ENCODE assay signal across 17 cellular contexts in genomic region chr1:155652951-155653350, GRCh38. TPM values are rescaled to one million over a fixed set of nuclear protein-coding genes. Genes with fewer than 3 reads are reported as not detected.
DNase-seq lines count a peak whose midpoint lies in the region; FAIRE-seq and TF ChIP-seq lines count a peak whose summit lies in the region.
"Had no signal": no experiment of that assay in that cellular context is flagged by ENCODE, and none has a peak within 500 bp of the region (broad histone marks: within the 10 kb centered on the region; RNA-seq: fewer than 3 reads in every experiment).

No MANE protein-coding gene starts in this region.

- no peak for TF ChIP-seq CTCF in PC-9 (conservative IDR thresholded peaks at IDR 0.05)
- no peak for TF ChIP-seq CTCF in vagina (IDR thresholded peaks at IDR 0.05)
- no peak for TF ChIP-seq CTCF in thyroid gland (IDR thresholded peaks at IDR 0.05)

- no peak for FAIRE-seq in RCC 7860 (lab: Jason Lieb, UNC)
- FAIRE-seq: A549, D721Med, G401.6, GM12892, GM18507 had no signal

- no TSS peak for BruUV-seq in PC-9 (replicated peaks; lab: Mats Ljungman, UMichigan)

- H3K18ac ChIP-seq in trophoblast cell (ENCODE audit: low read length) = no peak overlapping the region

- peak overlapping the region; percentile 89 for H3K27ac ChIP-seq in PC-9
- H3K27ac ChIP-seq in esophagus (ENCODE audit: low read depth in 2 of 2, low read length in 1 of 2) = peak overlapping the region; percentile 29 to 47
- no peak overlapping the region for H3K27ac ChIP-seq in trophoblast cell (ENCODE audit: low read depth, low read length)
- no peak overlapping the region for H3K27ac ChIP-seq in vagina
- H3K27ac ChIP-seq in thyroid gland = no peak overlapping the region
- H3K27ac ChIP-seq: C4-2B had no signal

- H2BK120ac ChIP-seq in trophoblast cell (ENCODE audit: insufficient read depth, low read length, poor library complexity) = no peak overlapping the region

- H3K4me1 ChIP-seq in PC-9 (replicated peaks; ENCODE audit: insufficient read depth) (peaks cover 31% of the 10 kb centered on the region), esophagus (ENCODE audit: control insufficient read depth in 2 of 2, insufficient read depth in 2 of 2, low read length in 1 of 2) (peaks cover 0 to 2% of the 10 kb centered on the region in 2 donors), trophoblast cell (ENCODE audit: control insufficient read depth in 1 of 2, insufficient read depth in 2 of 2, low read length in 2 of 2) (peaks cover 2% of the 10 kb centered on the region in 2 experiments), vagina (peaks cover 16% of the 10 kb centered on the region), thyroid gland (no peaks in the 10 kb centered on the region)

- H2AK5ac ChIP-seq in trophoblast cell (ENCODE audit: low read length) = no peak overlapping the region

- peak in 1 of 2 experiments; percentile 26 for DNase-seq in PC-9
- DNase-seq in trophoblast cell = peak; percentile 73 to 87
- no peak for DNase-seq in RCC 7860 (ENCODE audit: low spot score)
- DNase-seq in vagina (ENCODE audit: extremely low spot score in 2 of 2) = no peak
- DNase-seq in thyroid gland = no peak
- DNase-seq: AML-193; Caco-2; CD4-positive, alpha-beta T cell; GOT3; H7 had no signal

- H3K27me3 ChIP-seq in PC-9 (ENCODE audit: insufficient read depth, low read depth) = no peaks in the 10 kb centered on the region
- no peaks in the 10 kb centered on the region for H3K27me3 ChIP-seq in esophagus (ENCODE audit: control insufficient read depth in 1 of 2, insufficient read depth in 2 of 2, low read length in 2 of 2)
- no peaks in the 10 kb centered on the region for H3K27me3 ChIP-seq in trophoblast cell (ENCODE audit: insufficient read depth, low read length)
- no peaks in the 10 kb centered on the region for H3K27me3 ChIP-seq in vagina
- H3K27me3 ChIP-seq in thyroid gland = no peaks in the 10 kb centered on the region

- H3K4me3 ChIP-seq in PC-9 (no peak overlapping the region), esophagus (ENCODE audit: low read depth in 1 of 2, low read length in 2 of 2) (no peak overlapping the region), trophoblast cell (ENCODE audit: low read depth, low read length) (no peak overlapping the region), vagina (no peak overlapping the region), thyroid gland (replicated peaks in 1 of 3) (no peak overlapping the region)
- H3K4me3 ChIP-seq: A549 had no signal

- no peak overlapping the region for H3K14ac ChIP-seq in trophoblast cell (ENCODE audit: low read length)

- H3K79me2 ChIP-seq in PC-9 (ENCODE audit: low read depth) (no peaks in the 10 kb centered on the region), trophoblast cell (ENCODE audit: control insufficient read depth, insufficient read depth, low read length, poor library complexity) (no peaks in the 10 kb centered on the region)

- H4K20me1 ChIP-seq in PC-9 (ENCODE audit: insufficient read depth) = no peaks in the 10 kb centered on the region

- H3K9me2 ChIP-seq in PC-9 (ENCODE audit: insufficient read depth) = no peaks in the 10 kb centered on the region

- H2BK12ac ChIP-seq in trophoblast cell (ENCODE audit: low read length) = no peak overlapping the region

- 0 out of 2 replicates have a peak overlapping the region, but pooled peaks have one; percentile 67 for H2AFZ ChIP-seq in PC-9
- no peak overlapping the region for H2AFZ ChIP-seq in trophoblast cell (ENCODE audit: insufficient read depth, low read length, poor library complexity)

- CTCF ChIA-PET in PC-9 (lab: Charles Lee) = no interaction called here

- H3K4me2 ChIP-seq in PC-9 (peak overlapping the region; percentile 76), trophoblast cell (ENCODE audit: low read length) (no peak overlapping the region)

- intact Hi-C loops in PC-9 (cut with micrococcal nuclease; ENCODE audit: unreplicated experiment) = loop anchor here (2.0 kb wide), 1 partner anchor 36 kb away; the partner anchor contains the start of genes DAP3 and YY1AP1
- intact Hi-C loops in vagina (cut with DNase I) = no loop called here
- intact Hi-C loops in thyroid gland (cut with DNase I) = no loop called here

- no peak overlapping the region for H4K12ac ChIP-seq in trophoblast cell (ENCODE audit: low read depth, low read length)

- H3K79me1 ChIP-seq in trophoblast cell (ENCODE audit: low read length) = peaks cover 2% of the 10 kb centered on the region

- H2BK5ac ChIP-seq in trophoblast cell (ENCODE audit: low read depth, low read length, poor library complexity) = no peak overlapping the region

- no peak overlapping the region for H4K91ac ChIP-seq in trophoblast cell (ENCODE audit: low read depth, low read length)

- no peak overlapping the region for H3K23ac ChIP-seq in trophoblast cell (ENCODE audit: low read length)

- no peak overlapping the region for H3K9ac ChIP-seq in trophoblast cell (ENCODE audit: low read length)

- H3K36me3 ChIP-seq in PC-9 (ENCODE audit: low read depth) (no peaks in the 10 kb centered on the region), esophagus (ENCODE audit: control insufficient read depth in 2 of 2, insufficient read depth in 2 of 2, low read length in 1 of 2) (no peaks in the 10 kb centered on the region), trophoblast cell (ENCODE audit: control insufficient read depth in 1 of 2, insufficient read depth in 2 of 2, low read length in 2 of 2) (no peaks in the 10 kb centered on the region), vagina (no peaks in the 10 kb centered on the region), thyroid gland (no peaks in the 10 kb centered on the region)

- TF ChIP-seq POLR2A in vagina (IDR thresholded peaks at IDR 0.05) = no peak
- TF ChIP-seq POLR2A in thyroid gland (IDR thresholded peaks at IDR 0.05) = no peak

- peaks cover 58% of the 10 kb centered on the region for H3F3A ChIP-seq in PC-9 (ENCODE audit: insufficient read depth, low read depth)

- POLR2A ChIA-PET in PC-9 (lab: Charles Lee; ENCODE audit: unreplicated experiment) = interaction anchor here (0.6 kb wide), 1 partner anchor 186 kb away, joined by 6 read pairs; no protein-coding TSS in a partner anchor

- no peaks in the 10 kb centered on the region for H3K9me3 ChIP-seq in PC-9 (ENCODE audit: insufficient read depth, low read depth)
- H3K9me3 ChIP-seq in esophagus (ENCODE audit: control insufficient read depth in 2 of 2, insufficient read depth in 1 of 2, low read depth in 1 of 2, low read length in 1 of 2) = no peaks in the 10 kb centered on the region
- peaks cover 1% of the 10 kb centered on the region for H3K9me3 ChIP-seq in trophoblast cell (ENCODE audit: insufficient read depth, low read depth, low read length)
- no peaks in the 10 kb centered on the region for H3K9me3 ChIP-seq in vagina
- H3K9me3 ChIP-seq in thyroid gland = no peaks in the 10 kb centered on the region
- H3K9me3 ChIP-seq: A549 had no signal

- H3K4ac ChIP-seq in trophoblast cell (ENCODE audit: low read depth, low read length) = no peak overlapping the region

- 62 to 70% methylated on average over 3 of the region's 3 CpGs for WGBS in esophagus, 2 donors
- no CpG with 5 or more reads among the region's 3 CpGs for WGBS in trophoblast cell (ENCODE audit: extremely low coverage, insufficient coverage, insufficient read length)
- 74 to 91% methylated on average over 3 of the region's 3 CpGs for WGBS in thyroid gland, 2 donors

- no peak overlapping the region for H4K8ac ChIP-seq in trophoblast cell (ENCODE audit: low read depth, low read length)

RNA-seq across cellular contexts. Expression of gene YY1AP1, which starts 35.6 kb away (rescaled TPM):
- total RNA-seq in PC-9 (2021) (38.3 and 40.6 TPM in 2 replicates), vagina (116 TPM), thyroid gland (100 to 1,000 TPM in 2 of 4 donors, 10 to 100 TPM in 2; 61.7 to 172 (median 94.6) TPM)
- 10 to 100 TPM; 31.8 to 37.4 TPM for polyA plus RNA-seq in esophagus
- polyA plus RNA-seq in trophoblast cell (2013) = 141 and 148 TPM in 2 replicates

RNA-seq across cellular contexts. Expression of gene DAP3, which starts 35.9 kb away (rescaled TPM):
- 111 and 112 TPM in 2 replicates for total RNA-seq in PC-9 (2021)
- polyA plus RNA-seq in esophagus = 10 to 100 TPM; 57.6 to 65.8 TPM
- polyA plus RNA-seq in trophoblast cell (2013) = 163 and 174 TPM in 2 replicates
- 129 TPM for total RNA-seq in vagina
- total RNA-seq in thyroid gland = 100 to 1,000 TPM in 3 of 4 donors, 10 to 100 TPM in 1; 70.8 to 141 (median 106) TPM

RNA-seq across cellular contexts. Expression of gene MSTO1, which starts 42.9 kb away (rescaled TPM):
- 21.3 and 21.5 TPM in 2 replicates for total RNA-seq in PC-9 (2021)
- polyA plus RNA-seq in esophagus = 10 to 100 TPM; 18.5 to 27.6 TPM
- polyA plus RNA-seq in trophoblast cell (2013) = 24.7 and 27.1 TPM in 2 replicates
- 38.1 TPM for total RNA-seq in vagina
- 10 to 100 TPM in 3 of 4 donors, 1 to 10 TPM in 1; 8.3 to 31.9 (median 18.6) TPM for total RNA-seq in thyroid gland

Comparison
In these comparisons a context has a peak if more than half of its experiments do, and no peak if none do; other contexts are left out.
1. DNase-seq: peak in trophoblast cell (2 of 2); none in RCC 7860 (single experiment), vagina (0 of 2) and thyroid gland (0 of 2).
2. H3K27ac ChIP-seq: peak in PC-9 (single experiment) and esophagus (2 of 2); none in trophoblast cell (single experiment), vagina (single experiment) and thyroid gland (0 of 3).